In genomic region chr4:169260217-169260866, GRCh38 we compare ENCODE assay signal across 1 cellular context.
TF ChIP-seq lines count a peak whose summit lies in the region.

No MANE protein-coding gene starts in this region.

TF ChIP-seq in WTC11, 78 proteins besides CTCF, POLR2A, EP300 and RAD21 (continued from another document):
- TF ChIP-seq ZNF281 (CRISPR knock-in tag; IDR thresholded peaks at IDR 0.05) (no peak), ZNF532 (CRISPR knock-in tag; IDR thresholded peaks at IDR 0.05; ENCODE audit: borderline replicate concordance) (no peak), TEAD1 (CRISPR knock-in tag; IDR thresholded peaks at IDR 0.05) (no peak), ELF4 (CRISPR knock-in tag; IDR thresholded peaks at IDR 0.05; ENCODE audit: low read depth) (no peak), GTF2I (CRISPR knock-in tag; conservative IDR thresholded peaks at IDR 0.05) (no peak)
